In genomic region chr5:40277161-40277906, GRCh38 we compare ENCODE assay signal across 11 cellular contexts.
DNase-seq lines count a peak whose midpoint lies in the region; ATAC-seq lines count a peak whose summit lies in the region.
"Had no signal": no experiment of that assay in that cellular context is flagged by ENCODE, and none has a peak within 500 bp of the region (broad histone marks: within the 10 kb centered on the region; RNA-seq: fewer than 3 reads in every experiment).

No MANE protein-coding gene starts in this region.

- peak; percentile 26 for DNase-seq in activated CD4-positive, alpha-beta T cell treated with anti-CD3 and anti-CD28 coated beads for 4 hours
- no peak for DNase-seq in activated CD4-positive, alpha-beta T cell treated with anti-CD3 and anti-CD28 coated beads for 1 hour
- peak in 2 of 3 experiments; percentile 8 to 22 for DNase-seq in activated CD8-positive, alpha-beta memory T cell treated with anti-CD3 and anti-CD28 coated beads for 48 hours (ENCODE audit: low read depth in 2 of 3, low spot score in 2 of 3)
- DNase-seq in stimulated activated CD8-positive, alpha-beta memory T cell treated with anti-CD3 and anti-CD28 coated beads, Interleukin-4, amount 100 ng/mL, for 48 hours = peak; percentile 43
- no peak for DNase-seq in NCI-H446 treated with DMSO at 0.1 percent for 48 hours (lab: John Stamatoyannopoulos, UW)
- DNase-seq in DMS53 (lab: John Stamatoyannopoulos, UW) = no peak
- DNase-seq: IMR-90 had no signal

- peak; percentile 85 for ATAC-seq in HG02938 (IDR thresholded peaks at IDR 0.05; ENCODE audit: unreplicated experiment)
- no peak for ATAC-seq in HG02588 (IDR thresholded peaks at IDR 0.05; ENCODE audit: unreplicated experiment)
- ATAC-seq: A549, esophagus mucosa had no signal

Comparison
In these comparisons a context has a peak if more than half of its experiments do, and no peak if none do; other contexts are left out.
1. DNase-seq: peak in activated CD4-positive, alpha-beta T cell treated with anti-CD3 and anti-CD28 coated beads for 4 hours (2 of 2), activated CD8-positive, alpha-beta memory T cell treated with anti-CD3 and anti-CD28 coated beads for 48 hours (2 of 3) and stimulated activated CD8-positive, alpha-beta memory T cell treated with anti-CD3 and anti-CD28 coated beads, Interleukin-4, amount 100 ng/mL, for 48 hours (single experiment); none in activated CD4-positive, alpha-beta T cell treated with anti-CD3 and anti-CD28 coated beads for 1 hour (single experiment), NCI-H446 treated with DMSO at 0.1 percent for 48 hours (single experiment) and DMS53 (single experiment).